Comparison of ENCODE assay signal across 1 cellular context in the genomic region with DNA sequence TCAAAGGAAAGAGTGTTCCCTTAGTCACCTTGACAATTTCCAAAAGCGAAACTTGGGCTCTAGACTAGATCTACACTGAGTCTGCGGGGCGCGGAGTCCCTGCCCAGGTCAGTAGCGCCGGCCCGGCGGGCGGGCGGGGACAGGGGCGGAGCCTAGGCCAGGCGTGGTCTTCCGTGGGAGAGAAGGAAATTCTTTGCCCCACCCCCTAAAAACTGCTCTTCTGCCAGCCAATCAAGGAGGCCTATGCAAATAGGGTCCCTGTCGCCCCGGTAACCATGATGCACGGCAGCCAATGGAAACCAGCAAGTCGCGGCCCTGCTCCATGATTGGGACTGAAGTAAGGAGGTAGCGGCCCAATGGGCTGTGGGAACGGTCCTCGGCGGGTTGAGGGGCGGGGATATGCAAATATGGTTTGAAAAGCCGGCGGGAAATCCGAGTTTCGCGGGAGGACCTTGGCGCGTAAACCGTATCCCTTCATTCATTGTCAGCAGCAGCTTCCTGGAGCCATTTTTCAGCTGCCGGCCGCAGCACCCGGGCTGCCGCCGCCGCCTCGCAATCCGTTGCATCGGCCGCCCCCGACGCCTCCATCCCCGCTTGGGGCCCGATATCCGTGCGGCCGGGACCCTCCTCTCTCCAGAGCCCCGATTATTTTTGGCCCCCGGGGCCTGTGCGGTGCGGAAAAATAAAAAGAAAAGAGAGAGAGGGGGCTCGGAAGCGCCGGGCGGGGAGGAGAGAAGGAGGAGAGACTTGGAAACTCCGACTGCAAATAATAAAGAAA.
A peak's percentile ranks its signal among the peaks of the same experiment; 100 is the strongest.
TF ChIP-seq lines count a peak whose summit lies in the region.

A gene (plus strand): TSS at position 477 of the 778 bp plus-strand sequence. CDS start 354 bp downstream, outside the sequence.

TF ChIP-seq in HepG2, 621 proteins besides CTCF, POLR2A, EP300 and RAD21 (continued from another document and continues in another):
- TF ChIP-seq, protein P1, sequence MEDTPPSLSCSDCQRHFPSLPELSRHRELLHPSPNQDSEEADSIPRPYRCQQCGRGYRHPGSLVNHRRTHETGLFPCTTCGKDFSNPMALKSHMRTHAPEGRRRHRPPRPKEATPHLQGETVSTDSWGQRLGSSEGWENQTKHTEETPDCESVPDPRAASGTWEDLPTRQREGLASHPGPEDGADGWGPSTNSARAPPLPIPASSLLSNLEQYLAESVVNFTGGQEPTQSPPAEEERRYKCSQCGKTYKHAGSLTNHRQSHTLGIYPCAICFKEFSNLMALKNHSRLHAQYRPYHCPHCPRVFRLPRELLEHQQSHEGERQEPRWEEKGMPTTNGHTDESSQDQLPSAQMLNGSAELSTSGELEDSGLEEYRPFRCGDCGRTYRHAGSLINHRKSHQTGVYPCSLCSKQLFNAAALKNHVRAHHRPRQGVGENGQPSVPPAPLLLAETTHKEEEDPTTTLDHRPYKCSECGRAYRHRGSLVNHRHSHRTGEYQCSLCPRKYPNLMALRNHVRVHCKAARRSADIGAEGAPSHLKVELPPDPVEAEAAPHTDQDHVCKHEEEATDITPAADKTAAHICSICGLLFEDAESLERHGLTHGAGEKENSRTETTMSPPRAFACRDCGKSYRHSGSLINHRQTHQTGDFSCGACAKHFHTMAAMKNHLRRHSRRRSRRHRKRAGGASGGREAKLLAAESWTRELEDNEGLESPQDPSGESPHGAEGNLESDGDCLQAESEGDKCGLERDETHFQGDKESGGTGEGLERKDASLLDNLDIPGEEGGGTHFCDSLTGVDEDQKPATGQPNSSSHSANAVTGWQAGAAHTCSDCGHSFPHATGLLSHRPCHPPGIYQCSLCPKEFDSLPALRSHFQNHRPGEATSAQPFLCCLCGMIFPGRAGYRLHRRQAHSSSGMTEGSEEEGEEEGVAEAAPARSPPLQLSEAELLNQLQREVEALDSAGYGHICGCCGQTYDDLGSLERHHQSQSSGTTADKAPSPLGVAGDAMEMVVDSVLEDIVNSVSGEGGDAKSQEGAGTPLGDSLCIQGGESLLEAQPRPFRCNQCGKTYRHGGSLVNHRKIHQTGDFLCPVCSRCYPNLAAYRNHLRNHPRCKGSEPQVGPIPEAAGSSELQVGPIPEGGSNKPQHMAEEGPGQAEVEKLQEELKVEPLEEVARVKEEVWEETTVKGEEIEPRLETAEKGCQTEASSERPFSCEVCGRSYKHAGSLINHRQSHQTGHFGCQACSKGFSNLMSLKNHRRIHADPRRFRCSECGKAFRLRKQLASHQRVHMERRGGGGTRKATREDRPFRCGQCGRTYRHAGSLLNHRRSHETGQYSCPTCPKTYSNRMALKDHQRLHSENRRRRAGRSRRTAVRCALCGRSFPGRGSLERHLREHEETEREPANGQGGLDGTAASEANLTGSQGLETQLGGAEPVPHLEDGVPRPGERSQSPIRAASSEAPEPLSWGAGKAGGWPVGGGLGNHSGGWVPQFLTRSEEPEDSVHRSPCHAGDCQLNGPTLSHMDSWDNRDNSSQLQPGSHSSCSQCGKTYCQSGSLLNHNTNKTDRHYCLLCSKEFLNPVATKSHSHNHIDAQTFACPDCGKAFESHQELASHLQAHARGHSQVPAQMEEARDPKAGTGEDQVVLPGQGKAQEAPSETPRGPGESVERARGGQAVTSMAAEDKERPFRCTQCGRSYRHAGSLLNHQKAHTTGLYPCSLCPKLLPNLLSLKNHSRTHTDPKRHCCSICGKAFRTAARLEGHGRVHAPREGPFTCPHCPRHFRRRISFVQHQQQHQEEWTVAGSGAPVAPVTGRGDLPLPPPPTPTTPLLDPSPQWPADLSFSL (CRISPR knock-in tag; IDR thresholded peaks at IDR 0.05), result peak; percentile 49; the same call in 1 of the 2 replicates
- TF ChIP-seq RXRB (CRISPR knock-in tag; IDR thresholded peaks at IDR 0.05; ENCODE audit: borderline replicate concordance) (no peak; the same call in 1 of the 2 replicates), ATF7-NPFF (CRISPR knock-in tag; IDR thresholded peaks at IDR 0.05; ENCODE audit: low read depth) (peak; percentile 98), ZFAT (CRISPR knock-in tag; conservative IDR thresholded peaks at IDR 0.05) (0 out of 2 replicates have a peak, but pooled peaks have one; percentile 69), NRL (CRISPR knock-in tag; IDR thresholded peaks at IDR 0.05; ENCODE audit: borderline replicate concordance) (peak; percentile 36; the same call in 1 of the 2 replicates), ZNF598 (CRISPR knock-in tag; IDR thresholded peaks at IDR 0.05; ENCODE audit: borderline replicate concordance) (0 out of 2 replicates have a peak, but pooled peaks have one; percentile 62), PAX8 (CRISPR knock-in tag; IDR thresholded peaks at IDR 0.05; ENCODE audit: borderline replicate concordance) (0 out of 2 replicates have a peak, but pooled peaks have one; percentile 21), NR3C1 (CRISPR knock-in tag; IDR thresholded peaks at IDR 0.05) (no peak), ZNF331 (CRISPR knock-in tag; IDR thresholded peaks at IDR 0.05) (peak; percentile 67), SNAPC2 (CRISPR knock-in tag; IDR thresholded peaks at IDR 0.05) (peak; percentile 95), SP5 (CRISPR knock-in tag; IDR thresholded peaks at IDR 0.05; ENCODE audit: borderline replicate concordance, low read depth) (no peak; the same call in 1 of the 2 replicates), ZNF354B (CRISPR knock-in tag; IDR thresholded peaks at IDR 0.05) (0 out of 2 replicates have a peak, but pooled peaks have one; percentile 92), ZNF782 (CRISPR knock-in tag; IDR thresholded peaks at IDR 0.05; ENCODE audit: borderline replicate concordance) (peak; percentile 19; the same call in 1 of the 2 replicates), CHCHD3 (CRISPR knock-in tag; IDR thresholded peaks at IDR 0.05) (peak; percentile 93), PRPF4 (IDR thresholded peaks at IDR 0.05; ENCODE audit: low read depth, low read length, poor library complexity, severe bottlenecking) (no peak), KDM3A (CRISPR knock-in tag; IDR thresholded peaks at IDR 0.05; ENCODE audit: low read depth) (peak; percentile 18; the same call in 1 of the 2 replicates), KLF9 (CRISPR knock-in tag; IDR thresholded peaks at IDR 0.05; ENCODE audit: low read depth) (peak; percentile 96), SAFB2 (CRISPR knock-in tag; IDR thresholded peaks at IDR 0.05; ENCODE audit: borderline replicate concordance, low read depth) (peak; percentile 52; the same call in 1 of the 2 replicates), RXRA (CRISPR knock-in tag; IDR thresholded peaks at IDR 0.05) (peak; percentile 32; the same call in 1 of the 2 replicates), ZKSCAN5 (CRISPR knock-in tag; IDR thresholded peaks at IDR 0.05) (no peak), PPARG (CRISPR knock-in tag; conservative IDR thresholded peaks at IDR 0.05) (peak; percentile 77; the same call in 1 of the 2 replicates)
- TF ChIP-seq, protein P2, sequence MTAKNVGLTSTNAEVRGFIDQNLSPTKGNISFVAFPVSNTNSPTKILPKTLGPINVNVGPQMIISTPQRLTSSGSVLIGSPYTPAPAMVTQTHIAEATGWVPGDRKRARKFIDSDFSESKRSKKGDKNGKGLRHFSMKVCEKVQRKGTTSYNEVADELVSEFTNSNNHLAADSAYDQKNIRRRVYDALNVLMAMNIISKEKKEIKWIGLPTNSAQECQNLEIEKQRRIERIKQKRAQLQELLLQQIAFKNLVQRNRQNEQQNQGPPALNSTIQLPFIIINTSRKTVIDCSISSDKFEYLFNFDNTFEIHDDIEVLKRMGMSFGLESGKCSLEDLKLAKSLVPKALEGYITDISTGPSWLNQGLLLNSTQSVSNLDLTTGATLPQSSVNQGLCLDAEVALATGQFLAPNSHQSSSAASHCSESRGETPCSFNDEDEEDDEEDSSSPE (CRISPR knock-in tag; IDR thresholded peaks at IDR 0.05), result peak; percentile 100
- TF ChIP-seq, protein P3, sequence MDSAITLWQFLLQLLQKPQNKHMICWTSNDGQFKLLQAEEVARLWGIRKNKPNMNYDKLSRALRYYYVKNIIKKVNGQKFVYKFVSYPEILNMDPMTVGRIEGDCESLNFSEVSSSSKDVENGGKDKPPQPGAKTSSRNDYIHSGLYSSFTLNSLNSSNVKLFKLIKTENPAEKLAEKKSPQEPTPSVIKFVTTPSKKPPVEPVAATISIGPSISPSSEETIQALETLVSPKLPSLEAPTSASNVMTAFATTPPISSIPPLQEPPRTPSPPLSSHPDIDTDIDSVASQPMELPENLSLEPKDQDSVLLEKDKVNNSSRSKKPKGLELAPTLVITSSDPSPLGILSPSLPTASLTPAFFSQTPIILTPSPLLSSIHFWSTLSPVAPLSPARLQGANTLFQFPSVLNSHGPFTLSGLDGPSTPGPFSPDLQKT (CRISPR knock-in tag; IDR thresholded peaks at IDR 0.05; ENCODE audit: borderline replicate concordance), result no peak; the same call in 1 of the 2 replicates
- TF ChIP-seq, protein P4, sequence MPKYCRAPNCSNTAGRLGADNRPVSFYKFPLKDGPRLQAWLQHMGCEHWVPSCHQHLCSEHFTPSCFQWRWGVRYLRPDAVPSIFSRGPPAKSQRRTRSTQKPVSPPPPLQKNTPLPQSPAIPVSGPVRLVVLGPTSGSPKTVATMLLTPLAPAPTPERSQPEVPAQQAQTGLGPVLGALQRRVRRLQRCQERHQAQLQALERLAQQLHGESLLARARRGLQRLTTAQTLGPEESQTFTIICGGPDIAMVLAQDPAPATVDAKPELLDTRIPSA (CRISPR knock-in tag; IDR thresholded peaks at IDR 0.05; ENCODE audit: borderline replicate concordance), result peak; percentile 83; the same call in 1 of the 2 replicates
- TF ChIP-seq, protein P5, sequence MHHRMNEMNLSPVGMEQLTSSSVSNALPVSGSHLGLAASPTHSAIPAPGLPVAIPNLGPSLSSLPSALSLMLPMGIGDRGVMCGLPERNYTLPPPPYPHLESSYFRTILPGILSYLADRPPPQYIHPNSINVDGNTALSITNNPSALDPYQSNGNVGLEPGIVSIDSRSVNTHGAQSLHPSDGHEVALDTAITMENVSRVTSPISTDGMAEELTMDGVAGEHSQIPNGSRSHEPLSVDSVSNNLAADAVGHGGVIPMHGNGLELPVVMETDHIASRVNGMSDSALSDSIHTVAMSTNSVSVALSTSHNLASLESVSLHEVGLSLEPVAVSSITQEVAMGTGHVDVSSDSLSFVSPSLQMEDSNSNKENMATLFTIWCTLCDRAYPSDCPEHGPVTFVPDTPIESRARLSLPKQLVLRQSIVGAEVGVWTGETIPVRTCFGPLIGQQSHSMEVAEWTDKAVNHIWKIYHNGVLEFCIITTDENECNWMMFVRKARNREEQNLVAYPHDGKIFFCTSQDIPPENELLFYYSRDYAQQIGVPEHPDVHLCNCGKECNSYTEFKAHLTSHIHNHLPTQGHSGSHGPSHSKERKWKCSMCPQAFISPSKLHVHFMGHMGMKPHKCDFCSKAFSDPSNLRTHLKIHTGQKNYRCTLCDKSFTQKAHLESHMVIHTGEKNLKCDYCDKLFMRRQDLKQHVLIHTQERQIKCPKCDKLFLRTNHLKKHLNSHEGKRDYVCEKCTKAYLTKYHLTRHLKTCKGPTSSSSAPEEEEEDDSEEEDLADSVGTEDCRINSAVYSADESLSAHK (CRISPR knock-in tag; IDR thresholded peaks at IDR 0.05; ENCODE audit: borderline replicate concordance), result peak; percentile 81; the same call in 1 of the 2 replicates
- TF ChIP-seq, protein P6, sequence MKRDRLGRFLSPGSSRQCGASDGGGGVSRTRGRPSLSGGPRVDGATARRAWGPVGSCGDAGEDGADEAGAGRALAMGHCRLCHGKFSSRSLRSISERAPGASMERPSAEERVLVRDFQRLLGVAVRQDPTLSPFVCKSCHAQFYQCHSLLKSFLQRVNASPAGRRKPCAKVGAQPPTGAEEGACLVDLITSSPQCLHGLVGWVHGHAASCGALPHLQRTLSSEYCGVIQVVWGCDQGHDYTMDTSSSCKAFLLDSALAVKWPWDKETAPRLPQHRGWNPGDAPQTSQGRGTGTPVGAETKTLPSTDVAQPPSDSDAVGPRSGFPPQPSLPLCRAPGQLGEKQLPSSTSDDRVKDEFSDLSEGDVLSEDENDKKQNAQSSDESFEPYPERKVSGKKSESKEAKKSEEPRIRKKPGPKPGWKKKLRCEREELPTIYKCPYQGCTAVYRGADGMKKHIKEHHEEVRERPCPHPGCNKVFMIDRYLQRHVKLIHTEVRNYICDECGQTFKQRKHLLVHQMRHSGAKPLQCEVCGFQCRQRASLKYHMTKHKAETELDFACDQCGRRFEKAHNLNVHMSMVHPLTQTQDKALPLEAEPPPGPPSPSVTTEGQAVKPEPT (CRISPR knock-in tag; IDR thresholded peaks at IDR 0.05; ENCODE audit: low read depth), result peak; percentile 69; the same call in 1 of the 2 replicates
- TF ChIP-seq, protein P7, sequence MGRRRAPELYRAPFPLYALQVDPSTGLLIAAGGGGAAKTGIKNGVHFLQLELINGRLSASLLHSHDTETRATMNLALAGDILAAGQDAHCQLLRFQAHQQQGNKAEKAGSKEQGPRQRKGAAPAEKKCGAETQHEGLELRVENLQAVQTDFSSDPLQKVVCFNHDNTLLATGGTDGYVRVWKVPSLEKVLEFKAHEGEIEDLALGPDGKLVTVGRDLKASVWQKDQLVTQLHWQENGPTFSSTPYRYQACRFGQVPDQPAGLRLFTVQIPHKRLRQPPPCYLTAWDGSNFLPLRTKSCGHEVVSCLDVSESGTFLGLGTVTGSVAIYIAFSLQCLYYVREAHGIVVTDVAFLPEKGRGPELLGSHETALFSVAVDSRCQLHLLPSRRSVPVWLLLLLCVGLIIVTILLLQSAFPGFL (CRISPR knock-in tag; IDR thresholded peaks at IDR 0.05), result 0 out of 2 replicates have a peak, but pooled peaks have one; percentile 83
- TF ChIP-seq, protein P8, sequence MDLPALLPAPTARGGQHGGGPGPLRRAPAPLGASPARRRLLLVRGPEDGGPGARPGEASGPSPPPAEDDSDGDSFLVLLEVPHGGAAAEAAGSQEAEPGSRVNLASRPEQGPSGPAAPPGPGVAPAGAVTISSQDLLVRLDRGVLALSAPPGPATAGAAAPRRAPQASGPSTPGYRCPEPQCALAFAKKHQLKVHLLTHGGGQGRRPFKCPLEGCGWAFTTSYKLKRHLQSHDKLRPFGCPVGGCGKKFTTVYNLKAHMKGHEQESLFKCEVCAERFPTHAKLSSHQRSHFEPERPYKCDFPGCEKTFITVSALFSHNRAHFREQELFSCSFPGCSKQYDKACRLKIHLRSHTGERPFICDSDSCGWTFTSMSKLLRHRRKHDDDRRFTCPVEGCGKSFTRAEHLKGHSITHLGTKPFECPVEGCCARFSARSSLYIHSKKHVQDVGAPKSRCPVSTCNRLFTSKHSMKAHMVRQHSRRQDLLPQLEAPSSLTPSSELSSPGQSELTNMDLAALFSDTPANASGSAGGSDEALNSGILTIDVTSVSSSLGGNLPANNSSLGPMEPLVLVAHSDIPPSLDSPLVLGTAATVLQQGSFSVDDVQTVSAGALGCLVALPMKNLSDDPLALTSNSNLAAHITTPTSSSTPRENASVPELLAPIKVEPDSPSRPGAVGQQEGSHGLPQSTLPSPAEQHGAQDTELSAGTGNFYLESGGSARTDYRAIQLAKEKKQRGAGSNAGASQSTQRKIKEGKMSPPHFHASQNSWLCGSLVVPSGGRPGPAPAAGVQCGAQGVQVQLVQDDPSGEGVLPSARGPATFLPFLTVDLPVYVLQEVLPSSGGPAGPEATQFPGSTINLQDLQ (CRISPR knock-in tag; IDR thresholded peaks at IDR 0.05), result peak; percentile 40; the same call in 1 of the 2 replicates
